1 cellular context compared by ENCODE assay signal in genomic region chr6:35259194-35259945, GRCh38.
TF ChIP-seq lines count a peak whose summit lies in the region.

ZNF76 (plus strand) TSS chr6:35259735; CDS start chr6:35281152, 21,417 bp downstream.

TF ChIP-seq in HEK293, 187 proteins besides CTCF, POLR2A, EP300 and RAD21 (continued from another document and continues in another):
- TF ChIP-seq ZNF513 (tag by site-specific recombination; IDR thresholded peaks at IDR 0.05) (peak; percentile 12; the same call in 1 of the 2 replicates), ATF2 (tag by site-specific recombination; IDR thresholded peaks at IDR 0.05; ENCODE audit: low read depth) (peak; percentile 98), PRDM2 (tag by site-specific recombination; IDR thresholded peaks at IDR 0.05; ENCODE audit: borderline replicate concordance) (no peak), ZBTB6 (tag by site-specific recombination; IDR thresholded peaks at IDR 0.05) (peak; percentile 51; the same call in 1 of the 2 replicates), ZEB2 (tag by site-specific recombination; IDR thresholded peaks at IDR 0.05) (peak; percentile 99), ZNF157 (tag by site-specific recombination; IDR thresholded peaks at IDR 0.05) (no peak), ZFHX2 (tag by site-specific recombination; conservative IDR thresholded peaks at IDR 0.05) (peak; percentile 97), ZSCAN5A (tag by site-specific recombination; IDR thresholded peaks at IDR 0.05) (peak; percentile 59; the same call in 1 of the 2 replicates), ZNF664 (tag by site-specific recombination; IDR thresholded peaks at IDR 0.05) (no peak), ZNF132 (tag by site-specific recombination; IDR thresholded peaks at IDR 0.05; ENCODE audit: borderline replicate concordance) (no peak), ZBTB48 (tag by site-specific recombination; IDR thresholded peaks at IDR 0.05) (peak; percentile 48), REPIN1 (tag by site-specific recombination; IDR thresholded peaks at IDR 0.05; ENCODE audit: low read depth) (0 out of 2 replicates have a peak, but pooled peaks have one; percentile 53), ZNF510 (tag by site-specific recombination; IDR thresholded peaks at IDR 0.05; ENCODE audit: insufficient replicate concordance) (no peak), ZNF19 (tag by site-specific recombination; IDR thresholded peaks at IDR 0.05; ENCODE audit: low read depth) (no peak), ZNF341 (tag by site-specific recombination; IDR thresholded peaks at IDR 0.05; ENCODE audit: low read depth) (peak; percentile 75), ZNF76 (tag by site-specific recombination; IDR thresholded peaks at IDR 0.05; ENCODE audit: borderline replicate concordance, low read depth) (peak; percentile 96), PRDM4 (tag by site-specific recombination; IDR thresholded peaks at IDR 0.05) (peak; percentile 76; the same call in 1 of the 2 replicates), ZNF311 (tag by site-specific recombination; IDR thresholded peaks at IDR 0.05; ENCODE audit: borderline replicate concordance) (no peak), ZNF529 (tag by site-specific recombination; IDR thresholded peaks at IDR 0.05; ENCODE audit: insufficient replicate concordance) (no peak), ZBTB21 (tag by site-specific recombination; IDR thresholded peaks at IDR 0.05) (peak; percentile 98), AEBP2 (tag by site-specific recombination; IDR thresholded peaks at IDR 0.05; ENCODE audit: borderline replicate concordance) (no peak), KLF8 (tag by site-specific recombination; IDR thresholded peaks at IDR 0.05) (peak; percentile 96), ZNF362 (tag by site-specific recombination; IDR thresholded peaks at IDR 0.05) (no peak), GLI4 (tag by site-specific recombination; IDR thresholded peaks at IDR 0.05) (0 out of 2 replicates have a peak, but pooled peaks have one; percentile 11), ZBTB8A (tag by site-specific recombination; IDR thresholded peaks at IDR 0.05) (peak; percentile 100), KLF17 (tag by site-specific recombination; IDR thresholded peaks at IDR 0.05) (peak; percentile 96), ZNF23 (tag by site-specific recombination; IDR thresholded peaks at IDR 0.05; ENCODE audit: borderline replicate concordance) (no peak), ZNF2 (tag by site-specific recombination; IDR thresholded peaks at IDR 0.05) (peak; percentile 92), SALL2 (tag by site-specific recombination; IDR thresholded peaks at IDR 0.05; ENCODE audit: borderline replicate concordance) (no peak), TSHZ1 (tag by site-specific recombination; IDR thresholded peaks at IDR 0.05; ENCODE audit: borderline replicate concordance) (peak; percentile 63; the same call in 1 of the 2 replicates), ZSCAN16 (tag by site-specific recombination; IDR thresholded peaks at IDR 0.05) (peak; percentile 14)
